9 cellular contexts compared by ENCODE assay signal in genomic region chr1:43930168-43930948, GRCh38. TPM values are rescaled to one million over a fixed set of nuclear protein-coding genes. Genes with fewer than 3 reads are reported as not detected.
DNase-seq lines count a peak whose midpoint lies in the region; ATAC-seq and TF ChIP-seq lines count a peak whose summit lies in the region.
"Had no signal": no experiment of that assay in that cellular context is flagged by ENCODE, and none has a peak within 500 bp of the region (broad histone marks: within the 10 kb centered on the region; RNA-seq: fewer than 3 reads in every experiment).

No MANE protein-coding gene starts in this region.

- peaks cover 5% of the 10 kb centered on the region for H3K36me3 Mint-ChIP-seq in neural crest cell (ENCODE audit: low read depth)

- no peak overlapping the region for H3K27ac Mint-ChIP-seq in neural crest cell (ENCODE audit: unreplicated experiment)
- H3K27ac Mint-ChIP-seq: CD4-positive, CD25-positive, alpha-beta regulatory T cell had no signal

- intact Hi-C loops in body of pancreas (cut with DNase I) = loop anchor here (10.0 kb wide), 1 partner anchor 166 kb away; no protein-coding TSS in a partner anchor

- TF ChIP-seq CTCF in HL-60 (IDR thresholded peaks at IDR 0.05; ENCODE audit: insufficient read depth, low read length) (no peak), body of pancreas (IDR thresholded peaks at IDR 0.05) (peak in 6 of 7 experiments; percentile 30 to 57 (median 46)), neural crest cell (conservative IDR thresholded peaks at IDR 0.05) (peak; percentile 49)

- H3K4me1 Mint-ChIP-seq in neural crest cell = peaks cover 16% of the 10 kb centered on the region

- peaks cover 35% of the 10 kb centered on the region for H3K27me3 Mint-ChIP-seq in neural crest cell (ENCODE audit: low read depth)

- H3K4me3 ChIP-seq in HL-60 (replicated peaks; ENCODE audit: insufficient read depth, low read length) = no peak overlapping the region
- no peak overlapping the region for H3K4me3 ChIP-seq in body of pancreas

- ATAC-seq in body of pancreas (no peak), HG03457 (IDR thresholded peaks at IDR 0.05; ENCODE audit: unreplicated experiment) (no peak), GM18858 (IDR thresholded peaks at IDR 0.05; ENCODE audit: unreplicated experiment) (no peak)

- no peaks in the 10 kb centered on the region for H3K9me3 Mint-ChIP-seq in neural crest cell
- H3K9me3 Mint-ChIP-seq: CD4-positive, CD25-positive, alpha-beta regulatory T cell had no signal

- 88 to 90% methylated on average over 5 to 10 of the region's 10 CpGs for WGBS in body of pancreas, 2 donors

- TF ChIP-seq POLR2A in body of pancreas (IDR thresholded peaks at IDR 0.05) = no peak

- H3K27me3 ChIP-seq in HL-60 (ENCODE audit: insufficient read depth, poor library complexity, severe bottlenecking) (no peaks in the 10 kb centered on the region), body of pancreas (no peaks in the 10 kb centered on the region)

- H3K4me1 ChIP-seq in body of pancreas = peaks cover 26% of the 10 kb centered on the region

- H3K27ac ChIP-seq in HL-60 (replicated peaks) (0 out of 2 replicates have a peak overlapping the region, but pooled peaks have one; percentile 4), body of pancreas (no peak overlapping the region)

- no peak overlapping the region for H3K4me3 Mint-ChIP-seq in neural crest cell

- no peaks in the 10 kb centered on the region for H3K36me3 ChIP-seq in body of pancreas (replicated peaks in 1 of 2; ENCODE audit: insufficient read depth in 1 of 2, low read depth in 2 of 2)

- DNase-seq in NCI-H526 (lab: John Stamatoyannopoulos, UW) = peak; percentile 41 to 77
- DNase-seq in NCI-H526 treated with DMSO at 0.1 percent for 48 hours (lab: John Stamatoyannopoulos, UW) = no peak
- DNase-seq in HL-60 (ENCODE audit: low read depth in 1 of 2, low spot score in 1 of 2) = peak in 1 of 2 experiments; percentile 29
- DNase-seq in body of pancreas = peak; percentile 26 to 64 (median 32)
- DNase-seq in neural crest cell (ENCODE audit: low read depth, low spot score) = no peak
- DNase-seq in NCI-H774 (lab: John Stamatoyannopoulos, UW) = no peak

- no peaks in the 10 kb centered on the region for H3K9me3 ChIP-seq in body of pancreas

RNA-seq across cellular contexts. Expression of gene ARTN, which starts 3.2 kb away (rescaled TPM):
- 10 to 100 TPM in 1 of 2 donors, 1 to 10 TPM in 1; 1.3 to 12.5 TPM for total RNA-seq in body of pancreas
- 0.89 and 1.0 TPM in 2 replicates for total RNA-seq in neural crest cell

RNA-seq across cellular contexts. Expression of gene IPO13, which starts 16.4 kb away (rescaled TPM):
- total RNA-seq in body of pancreas (10 to 100 TPM; 10.4 to 29.3 TPM), neural crest cell (37.7 and 44.1 TPM in 2 replicates)

RNA-seq across cellular contexts. Expression of gene DPH2, which starts 39.5 kb away (rescaled TPM):
- total RNA-seq in body of pancreas (10 to 100 TPM; 25.4 to 35.3 TPM), neural crest cell (32.7 and 34.4 TPM in 2 replicates)

RNA-seq across cellular contexts. Expression of gene ATP6V0B, which starts 44.4 kb away (rescaled TPM):
- total RNA-seq in body of pancreas (100 to 1,000 TPM in 1 of 2 donors, 10 to 100 TPM in 1; 73.5 to 103 TPM), neural crest cell (125 and 129 TPM in 2 replicates)

RNA-seq across cellular contexts. Expression of gene B4GALT2, which starts 48.7 kb away (rescaled TPM):
- total RNA-seq in body of pancreas = 10 to 100 TPM; 18.2 to 29.3 TPM
- 88.7 and 91.8 TPM in 2 replicates for total RNA-seq in neural crest cell

Comparison
In these comparisons a context has a peak if more than half of its experiments do, and no peak if none do; other contexts are left out.
1. DNase-seq: peak in NCI-H526 (2 of 2) and body of pancreas (4 of 4); none in NCI-H526 treated with DMSO at 0.1 percent for 48 hours (single experiment), neural crest cell (single experiment) and NCI-H774 (single experiment).